In the genomic region with DNA sequence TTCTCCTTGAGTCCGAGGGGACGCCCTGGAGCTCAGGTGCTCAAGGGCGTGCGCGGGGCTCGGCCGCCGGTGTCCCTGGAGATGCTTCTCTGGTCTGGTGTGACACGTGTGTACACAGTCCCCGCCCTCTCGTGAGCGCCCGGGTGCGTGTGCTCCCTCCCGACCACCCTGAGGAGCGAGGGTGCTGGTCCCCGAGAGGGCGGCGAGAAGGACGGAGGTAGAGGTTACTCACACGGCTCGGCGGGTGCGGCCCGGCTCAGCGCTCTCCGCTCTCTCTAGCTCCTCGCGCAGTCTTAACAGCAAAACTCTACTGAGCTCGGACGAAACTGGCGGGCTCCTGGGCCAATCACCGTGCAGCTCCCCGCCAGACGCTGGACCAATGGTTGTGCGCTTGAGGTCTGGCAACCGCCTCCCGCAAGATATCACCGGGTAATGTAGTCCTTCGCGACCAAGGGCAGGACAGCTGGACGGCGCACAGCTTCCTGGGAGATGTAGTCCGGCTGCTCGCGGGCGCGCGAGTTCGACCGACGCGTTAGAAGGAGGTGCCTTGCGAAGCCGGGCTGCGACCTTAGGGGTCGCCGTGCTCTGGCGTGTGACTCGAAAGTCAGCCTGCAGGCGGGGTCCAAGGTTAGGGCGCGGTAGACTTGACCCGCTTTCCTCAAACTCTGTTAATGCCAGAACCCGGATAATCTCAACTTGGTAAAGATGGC, we compare ENCODE assay signal across 1 cellular context.
TF ChIP-seq lines count a peak whose summit lies in the region.

A gene (minus strand): TSS at position 312 of the 710 bp plus-strand sequence. CDS start 2,669 bp downstream, outside the sequence.

TF ChIP-seq in HepG2, 621 proteins besides CTCF, POLR2A, EP300 and RAD21 (continued from another document and continues in another):
- TF ChIP-seq, protein P1, sequence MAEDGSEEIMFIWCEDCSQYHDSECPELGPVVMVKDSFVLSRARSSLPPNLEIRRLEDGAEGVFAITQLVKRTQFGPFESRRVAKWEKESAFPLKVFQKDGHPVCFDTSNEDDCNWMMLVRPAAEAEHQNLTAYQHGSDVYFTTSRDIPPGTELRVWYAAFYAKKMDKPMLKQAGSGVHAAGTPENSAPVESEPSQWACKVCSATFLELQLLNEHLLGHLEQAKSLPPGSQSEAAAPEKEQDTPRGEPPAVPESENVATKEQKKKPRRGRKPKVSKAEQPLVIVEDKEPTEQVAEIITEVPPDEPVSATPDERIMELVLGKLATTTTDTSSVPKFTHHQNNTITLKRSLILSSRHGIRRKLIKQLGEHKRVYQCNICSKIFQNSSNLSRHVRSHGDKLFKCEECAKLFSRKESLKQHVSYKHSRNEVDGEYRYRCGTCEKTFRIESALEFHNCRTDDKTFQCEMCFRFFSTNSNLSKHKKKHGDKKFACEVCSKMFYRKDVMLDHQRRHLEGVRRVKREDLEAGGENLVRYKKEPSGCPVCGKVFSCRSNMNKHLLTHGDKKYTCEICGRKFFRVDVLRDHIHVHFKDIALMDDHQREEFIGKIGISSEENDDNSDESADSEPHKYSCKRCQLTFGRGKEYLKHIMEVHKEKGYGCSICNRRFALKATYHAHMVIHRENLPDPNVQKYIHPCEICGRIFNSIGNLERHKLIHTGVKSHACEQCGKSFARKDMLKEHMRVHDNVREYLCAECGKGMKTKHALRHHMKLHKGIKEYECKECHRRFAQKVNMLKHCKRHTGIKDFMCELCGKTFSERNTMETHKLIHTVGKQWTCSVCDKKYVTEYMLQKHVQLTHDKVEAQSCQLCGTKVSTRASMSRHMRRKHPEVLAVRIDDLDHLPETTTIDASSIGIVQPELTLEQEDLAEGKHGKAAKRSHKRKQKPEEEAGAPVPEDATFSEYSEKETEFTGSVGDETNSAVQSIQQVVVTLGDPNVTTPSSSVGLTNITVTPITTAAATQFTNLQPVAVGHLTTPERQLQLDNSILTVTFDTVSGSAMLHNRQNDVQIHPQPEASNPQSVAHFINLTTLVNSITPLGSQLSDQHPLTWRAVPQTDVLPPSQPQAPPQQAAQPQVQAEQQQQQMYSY (CRISPR knock-in tag; IDR thresholded peaks at IDR 0.05): no peak
- TF ChIP-seq CREB1 (IDR thresholded peaks at IDR 0.05): peak; percentile 86
- peak; percentile 93 for TF ChIP-seq CREB1 (CRISPR knock-in tag; IDR thresholded peaks at IDR 0.05)
- TF ChIP-seq ZMYM4 (CRISPR knock-in tag; IDR thresholded peaks at IDR 0.05): peak; percentile 54
- TF ChIP-seq, protein P2, sequence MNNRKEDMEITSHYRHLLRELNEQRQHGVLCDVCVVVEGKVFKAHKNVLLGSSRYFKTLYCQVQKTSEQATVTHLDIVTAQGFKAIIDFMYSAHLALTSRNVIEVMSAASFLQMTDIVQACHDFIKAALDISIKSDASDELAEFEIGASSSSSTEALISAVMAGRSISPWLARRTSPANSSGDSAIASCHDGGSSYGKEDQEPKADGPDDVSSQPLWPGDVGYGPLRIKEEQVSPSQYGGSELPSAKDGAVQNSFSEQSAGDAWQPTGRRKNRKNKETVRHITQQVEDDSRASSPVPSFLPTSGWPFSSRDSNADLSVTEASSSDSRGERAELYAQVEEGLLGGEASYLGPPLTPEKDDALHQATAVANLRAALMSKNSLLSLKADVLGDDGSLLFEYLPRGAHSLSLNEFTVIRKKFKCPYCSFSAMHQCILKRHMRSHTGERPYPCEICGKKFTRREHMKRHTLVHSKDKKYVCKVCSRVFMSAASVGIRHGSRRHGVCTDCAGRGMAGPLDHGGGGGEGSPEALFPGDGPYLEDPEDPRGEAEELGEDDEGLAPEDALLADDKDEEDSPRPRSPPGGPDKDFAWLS (CRISPR knock-in tag; IDR thresholded peaks at IDR 0.05; ENCODE audit: borderline replicate concordance): no peak
- TF ChIP-seq, protein P3, sequence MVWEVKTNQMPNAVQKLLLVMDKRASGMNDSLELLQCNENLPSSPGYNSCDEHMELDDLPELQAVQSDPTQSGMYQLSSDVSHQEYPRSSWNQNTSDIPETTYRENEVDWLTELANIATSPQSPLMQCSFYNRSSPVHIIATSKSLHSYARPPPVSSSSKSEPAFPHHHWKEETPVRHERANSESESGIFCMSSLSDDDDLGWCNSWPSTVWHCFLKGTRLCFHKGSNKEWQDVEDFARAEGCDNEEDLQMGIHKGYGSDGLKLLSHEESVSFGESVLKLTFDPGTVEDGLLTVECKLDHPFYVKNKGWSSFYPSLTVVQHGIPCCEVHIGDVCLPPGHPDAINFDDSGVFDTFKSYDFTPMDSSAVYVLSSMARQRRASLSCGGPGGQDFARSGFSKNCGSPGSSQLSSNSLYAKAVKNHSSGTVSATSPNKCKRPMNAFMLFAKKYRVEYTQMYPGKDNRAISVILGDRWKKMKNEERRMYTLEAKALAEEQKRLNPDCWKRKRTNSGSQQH (CRISPR knock-in tag; IDR thresholded peaks at IDR 0.05; ENCODE audit: low read depth): peak; percentile 84
- 0 out of 2 replicates have a peak, but pooled peaks have one; percentile 25 for TF ChIP-seq ESRRA (CRISPR knock-in tag; IDR thresholded peaks at IDR 0.05; ENCODE audit: low read depth)
- TF ChIP-seq ZZZ3 (CRISPR knock-in tag; IDR thresholded peaks at IDR 0.05; ENCODE audit: borderline replicate concordance): no peak
- peak; percentile 86 for TF ChIP-seq RXRB (CRISPR knock-in tag; IDR thresholded peaks at IDR 0.05; ENCODE audit: borderline replicate concordance)
- no peak for TF ChIP-seq MTF2 (CRISPR knock-in tag; IDR thresholded peaks at IDR 0.05; ENCODE audit: borderline replicate concordance)
- TF ChIP-seq ETV5 (CRISPR knock-in tag; IDR thresholded peaks at IDR 0.05; ENCODE audit: borderline replicate concordance): peak; percentile 72
- TF ChIP-seq ZNF841 (CRISPR knock-in tag; IDR thresholded peaks at IDR 0.05; ENCODE audit: borderline replicate concordance): no peak
- TF ChIP-seq, protein P4, sequence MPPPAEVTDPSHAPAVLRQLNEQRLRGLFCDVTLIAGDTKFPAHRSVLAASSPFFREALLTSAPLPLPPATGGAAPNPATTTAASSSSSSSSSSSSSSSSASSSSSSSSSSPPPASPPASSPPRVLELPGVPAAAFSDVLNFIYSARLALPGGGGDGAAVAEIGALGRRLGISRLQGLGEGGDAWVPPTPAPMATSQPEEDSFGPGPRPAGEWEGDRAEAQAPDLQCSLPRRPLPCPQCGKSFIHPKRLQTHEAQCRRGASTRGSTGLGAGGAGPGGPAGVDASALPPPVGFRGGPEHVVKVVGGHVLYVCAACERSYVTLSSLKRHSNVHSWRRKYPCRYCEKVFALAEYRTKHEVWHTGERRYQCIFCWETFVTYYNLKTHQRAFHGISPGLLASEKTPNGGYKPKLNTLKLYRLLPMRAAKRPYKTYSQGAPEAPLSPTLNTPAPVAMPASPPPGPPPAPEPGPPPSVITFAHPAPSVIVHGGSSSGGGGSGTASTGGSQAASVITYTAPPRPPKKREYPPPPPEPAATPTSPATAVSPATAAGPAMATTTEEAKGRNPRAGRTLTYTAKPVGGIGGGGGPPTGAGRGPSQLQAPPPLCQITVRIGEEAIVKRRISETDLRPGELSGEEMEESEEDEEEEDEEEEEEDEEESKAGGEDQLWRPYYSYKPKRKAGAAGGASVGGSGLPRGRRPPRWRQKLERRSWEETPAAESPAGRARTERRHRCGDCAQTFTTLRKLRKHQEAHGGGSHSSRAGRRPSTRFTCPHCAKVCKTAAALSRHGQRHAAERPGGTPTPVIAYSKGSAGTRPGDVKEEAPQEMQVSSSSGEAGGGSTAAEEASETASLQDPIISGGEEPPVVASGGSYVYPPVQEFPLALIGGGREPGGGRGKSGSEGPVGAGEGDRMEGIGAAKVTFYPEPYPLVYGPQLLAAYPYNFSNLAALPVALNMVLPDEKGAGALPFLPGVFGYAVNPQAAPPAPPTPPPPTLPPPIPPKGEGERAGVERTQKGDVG (CRISPR knock-in tag; IDR thresholded peaks at IDR 0.05; ENCODE audit: borderline replicate concordance): peak; percentile 95; the same call in 1 of the 2 replicates
- TF ChIP-seq TBX3 (IDR thresholded peaks at IDR 0.05; ENCODE audit: borderline replicate concordance): no peak
- no peak; the same call in 1 of the 2 replicates for TF ChIP-seq SMAD9 (CRISPR knock-in tag; IDR thresholded peaks at IDR 0.05)
- TF ChIP-seq, protein P5, sequence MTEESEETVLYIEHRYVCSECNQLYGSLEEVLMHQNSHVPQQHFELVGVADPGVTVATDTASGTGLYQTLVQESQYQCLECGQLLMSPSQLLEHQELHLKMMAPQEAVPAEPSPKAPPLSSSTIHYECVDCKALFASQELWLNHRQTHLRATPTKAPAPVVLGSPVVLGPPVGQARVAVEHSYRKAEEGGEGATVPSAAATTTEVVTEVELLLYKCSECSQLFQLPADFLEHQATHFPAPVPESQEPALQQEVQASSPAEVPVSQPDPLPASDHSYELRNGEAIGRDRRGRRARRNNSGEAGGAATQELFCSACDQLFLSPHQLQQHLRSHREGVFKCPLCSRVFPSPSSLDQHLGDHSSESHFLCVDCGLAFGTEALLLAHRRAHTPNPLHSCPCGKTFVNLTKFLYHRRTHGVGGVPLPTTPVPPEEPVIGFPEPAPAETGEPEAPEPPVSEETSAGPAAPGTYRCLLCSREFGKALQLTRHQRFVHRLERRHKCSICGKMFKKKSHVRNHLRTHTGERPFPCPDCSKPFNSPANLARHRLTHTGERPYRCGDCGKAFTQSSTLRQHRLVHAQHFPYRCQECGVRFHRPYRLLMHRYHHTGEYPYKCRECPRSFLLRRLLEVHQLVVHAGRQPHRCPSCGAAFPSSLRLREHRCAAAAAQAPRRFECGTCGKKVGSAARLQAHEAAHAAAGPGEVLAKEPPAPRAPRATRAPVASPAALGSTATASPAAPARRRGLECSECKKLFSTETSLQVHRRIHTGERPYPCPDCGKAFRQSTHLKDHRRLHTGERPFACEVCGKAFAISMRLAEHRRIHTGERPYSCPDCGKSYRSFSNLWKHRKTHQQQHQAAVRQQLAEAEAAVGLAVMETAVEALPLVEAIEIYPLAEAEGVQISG (CRISPR knock-in tag; IDR thresholded peaks at IDR 0.05): peak; percentile 95
- no peak; the same call in 1 of the 2 replicates for TF ChIP-seq KLF11 (CRISPR knock-in tag; IDR thresholded peaks at IDR 0.05)
- TF ChIP-seq ZNF724P (CRISPR knock-in tag; IDR thresholded peaks at IDR 0.05; ENCODE audit: borderline replicate concordance): 0 out of 2 replicates have a peak, but pooled peaks have one; percentile 46
- TF ChIP-seq ARNT2 (CRISPR knock-in tag; IDR thresholded peaks at IDR 0.05; ENCODE audit: low read depth): peak; percentile 82; the same call in 1 of the 2 replicates
- TF ChIP-seq, protein P6, sequence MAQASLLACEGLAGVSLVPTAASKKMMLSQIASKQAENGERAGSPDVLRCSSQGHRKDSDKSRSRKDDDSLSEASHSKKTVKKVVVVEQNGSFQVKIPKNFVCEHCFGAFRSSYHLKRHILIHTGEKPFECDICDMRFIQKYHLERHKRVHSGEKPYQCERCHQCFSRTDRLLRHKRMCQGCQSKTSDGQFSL (CRISPR knock-in tag; IDR thresholded peaks at IDR 0.05): no peak
- TF ChIP-seq ZEB1 (IDR thresholded peaks at IDR 0.05; ENCODE audit: insufficient replicate concordance, low read depth): no peak
- no peak for TF ChIP-seq ZNF234 (CRISPR knock-in tag; conservative IDR thresholded peaks at IDR 0.05)
- no peak for TF ChIP-seq ZNF10 (CRISPR knock-in tag; IDR thresholded peaks at IDR 0.05; ENCODE audit: borderline replicate concordance, low read depth)
- TF ChIP-seq, protein P7, sequence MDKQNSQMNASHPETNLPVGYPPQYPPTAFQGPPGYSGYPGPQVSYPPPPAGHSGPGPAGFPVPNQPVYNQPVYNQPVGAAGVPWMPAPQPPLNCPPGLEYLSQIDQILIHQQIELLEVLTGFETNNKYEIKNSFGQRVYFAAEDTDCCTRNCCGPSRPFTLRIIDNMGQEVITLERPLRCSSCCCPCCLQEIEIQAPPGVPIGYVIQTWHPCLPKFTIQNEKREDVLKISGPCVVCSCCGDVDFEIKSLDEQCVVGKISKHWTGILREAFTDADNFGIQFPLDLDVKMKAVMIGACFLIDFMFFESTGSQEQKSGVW (CRISPR knock-in tag; IDR thresholded peaks at IDR 0.05; ENCODE audit: borderline replicate concordance): no peak
- TF ChIP-seq HDAC2 (CRISPR knock-in tag; IDR thresholded peaks at IDR 0.05): peak; percentile 77
- no peak for TF ChIP-seq TRIM24 (CRISPR knock-in tag; IDR thresholded peaks at IDR 0.05)
- TF ChIP-seq SMARCE1 (IDR thresholded peaks at IDR 0.05; ENCODE audit: borderline replicate concordance): no peak
- TF ChIP-seq KDM5A (IDR thresholded peaks at IDR 0.05; ENCODE audit: borderline replicate concordance, low read length): peak; percentile 40; the same call in 1 of the 2 replicates
